8 cellular contexts compared by ENCODE assay signal in the genomic region with DNA sequence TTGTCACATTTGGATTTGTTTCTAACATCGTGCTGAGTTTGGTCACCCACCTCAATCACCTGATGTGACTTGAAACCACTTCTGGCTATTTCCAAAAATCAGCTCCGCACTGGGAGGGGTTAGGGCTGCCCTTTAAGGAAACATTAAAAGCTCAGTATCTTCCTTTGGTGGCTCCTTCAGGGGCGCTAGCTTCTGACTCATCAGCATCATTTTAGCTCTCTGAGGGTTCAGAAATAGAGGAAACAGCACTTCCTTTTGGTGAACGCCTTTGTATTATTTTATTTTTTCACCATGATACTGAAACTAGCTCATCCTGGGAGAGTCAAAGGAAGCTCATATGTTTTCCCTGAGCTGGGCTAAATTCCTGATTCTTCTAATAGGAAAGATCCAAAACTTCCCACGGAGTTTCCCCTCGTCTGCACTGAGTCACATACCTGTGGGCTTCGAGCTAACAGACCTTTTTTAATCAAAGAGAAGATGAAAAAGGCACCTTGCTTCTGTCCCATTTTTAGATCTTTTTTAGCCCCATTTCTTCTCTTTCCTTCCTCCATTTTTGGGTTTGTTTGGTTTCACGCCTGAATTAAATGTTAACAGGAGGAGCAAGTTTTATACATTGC. TPM values are rescaled to one million over a fixed set of nuclear protein-coding genes. Genes with fewer than 3 reads are reported as not detected.
A peak's percentile ranks its signal among the peaks of the same experiment; 100 is the strongest.
DNase-seq lines count a peak whose midpoint lies in the region; ATAC-seq and FAIRE-seq lines count a peak whose summit lies in the region.

No MANE protein-coding gene starts in this region.

- DNase-seq in CD1c-positive myeloid dendritic cell (ENCODE audit: extremely low spot score) (peak; percentile 84), GM19239 (ENCODE audit: insufficient read length, low spot score) (peak; percentile 32), superior temporal gyrus (ENCODE audit: extremely low spot score) (peak; percentile 23), HT-29 (ENCODE audit: low spot score) (no peak)
- DNase-seq in activated CD4-positive, alpha-beta memory T cell treated with anti-CD3 and anti-CD28 coated beads for 36 hours, result peak; percentile 19
- DNase-seq in activated CD8-positive, alpha-beta memory T cell treated with anti-CD3 and anti-CD28 coated beads for 24 hours, result no peak
- no peak for DNase-seq in activated CD4-positive, CD25-positive, alpha-beta regulatory T cell (lab: John Stamatoyannopoulos, UW)

- POLR2A ChIA-PET in activated CD4-positive, alpha-beta memory T cell treated with anti-CD3 and anti-CD28 coated beads for 36 hours (lab: Charles Lee), result interaction anchor here (1.0 kb wide), 1 partner anchor 27 kb away, joined by 4 read pairs; no protein-coding TSS in a partner anchor

- peak; percentile 89 for ATAC-seq in HG03342 (IDR thresholded peaks at IDR 0.05; ENCODE audit: unreplicated experiment)

- CTCF ChIA-PET in activated CD4-positive, alpha-beta memory T cell treated with anti-CD3 and anti-CD28 coated beads for 36 hours (lab: Charles Lee), result interaction anchor here (1.2 to 2.0 kb wide), 2 partner anchors 36 to 138 kb away, joined by 8 to 10 read pairs; no protein-coding TSS in a partner anchor

- H3K27me3 Mint-ChIP-seq in activated CD4-positive, alpha-beta memory T cell treated with anti-CD3 and anti-CD28 coated beads for 36 hours, result no peaks in the 10 kb centered on the region

- peaks cover 2% of the 10 kb centered on the region for H3K36me3 Mint-ChIP-seq in activated CD4-positive, alpha-beta memory T cell treated with anti-CD3 and anti-CD28 coated beads for 36 hours

- H3K4me3 Mint-ChIP-seq in activated CD4-positive, alpha-beta memory T cell treated with anti-CD3 and anti-CD28 coated beads for 36 hours, result no peak overlapping the region

- peaks cover 16% of the 10 kb centered on the region for H3K4me1 Mint-ChIP-seq in activated CD4-positive, alpha-beta memory T cell treated with anti-CD3 and anti-CD28 coated beads for 36 hours (ENCODE audit: low read depth)

- peaks cover 11% of the 10 kb centered on the region for H3K9me3 Mint-ChIP-seq in activated CD4-positive, alpha-beta memory T cell treated with anti-CD3 and anti-CD28 coated beads for 36 hours

- no peak overlapping the region for H3K27ac Mint-ChIP-seq in activated CD4-positive, alpha-beta memory T cell treated with anti-CD3 and anti-CD28 coated beads for 36 hours

- intact Hi-C loops in activated CD4-positive, alpha-beta memory T cell treated with anti-CD3 and anti-CD28 coated beads for 36 hours (cut with micrococcal nuclease), result no loop called here

- no peak for FAIRE-seq in GM19239 (lab: Jason Lieb, UNC)

RNA-seq across cellular contexts. Expression of a gene that starts 48.2 kb away (rescaled TPM):
- total RNA-seq in activated CD4-positive, alpha-beta memory T cell treated with anti-CD3 and anti-CD28 coated beads for 36 hours, result not detected
- total RNA-seq in HT-29 (2014; rRNA removed; shearing (Covaris generic)), result not detected in 2 replicates

Comparison
In these comparisons a context has a peak if more than half of its experiments do, and no peak if none do; other contexts are left out.
1. DNase-seq: peak in CD1c-positive myeloid dendritic cell (single experiment), GM19239 (single experiment), activated CD4-positive, alpha-beta memory T cell treated with anti-CD3 and anti-CD28 coated beads for 36 hours (single experiment) and superior temporal gyrus (single experiment); none in activated CD8-positive, alpha-beta memory T cell treated with anti-CD3 and anti-CD28 coated beads for 24 hours (single experiment), HT-29 (single experiment) and activated CD4-positive, CD25-positive, alpha-beta regulatory T cell (0 of 4).